Comparison of ENCODE assay signal across 9 cellular contexts in the genomic region with DNA sequence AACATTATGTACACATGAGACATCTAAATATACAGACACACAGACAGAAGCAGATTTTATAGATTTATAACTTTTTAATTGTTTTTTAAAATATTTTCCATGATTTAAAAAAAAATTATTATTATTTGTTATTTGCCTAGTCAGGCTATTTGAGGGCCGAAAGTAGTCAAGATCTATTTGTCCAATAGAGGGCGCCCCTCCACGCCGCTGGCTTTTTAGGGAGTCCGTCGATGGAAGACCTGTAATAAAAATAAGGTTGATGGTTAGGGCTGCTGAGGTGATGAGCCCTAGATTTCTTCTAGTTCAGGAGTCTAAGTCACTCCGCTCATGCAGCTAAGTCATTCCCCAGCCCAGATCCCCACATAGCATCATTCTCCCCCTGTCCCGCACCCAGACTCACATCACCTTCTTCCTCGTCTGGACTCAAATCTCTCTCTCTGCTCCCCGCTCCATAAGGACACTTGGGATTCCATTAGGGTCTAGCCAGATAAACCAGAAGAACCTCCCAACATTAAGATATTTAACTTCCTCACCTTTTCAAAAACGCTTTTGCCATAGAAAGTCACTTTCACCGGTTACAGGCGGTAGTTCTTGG. TPM values are rescaled to one million over a fixed set of nuclear protein-coding genes. Genes with fewer than 3 reads are reported as not detected.
DNase-seq lines count a peak whose midpoint lies in the region; ATAC-seq, FAIRE-seq and TF ChIP-seq lines count a peak whose summit lies in the region.
"Had no signal": no experiment of that assay in that cellular context is flagged by ENCODE, and none has a peak within 500 bp of the region (broad histone marks: within the 10 kb centered on the region; RNA-seq: fewer than 3 reads in every experiment).

No MANE protein-coding gene starts in this region.

- H3K9me3 Mint-ChIP-seq in activated CD8-positive, alpha-beta T cell treated with anti-CD3 and anti-CD28 coated beads, Interleukin-2, amount 10 ng/mL, durations not matched to agents 7 days and 5 days (ENCODE audit: insufficient read depth), result no peaks in the 10 kb centered on the region
- H3K9me3 Mint-ChIP-seq: dendritic cell treated with granulocyte-macrophage colony-stimulating factor and Interleukin-4, amounts not matched to agents 40 ng/mL and 50 ng/mL, for 4 days had no signal

- H3K4me3 ChIP-seq in endothelial cell of umbilical vein (replicated peaks in 1 of 3; ENCODE audit: insufficient read depth in 1 of 3, low read depth in 1 of 3, low read length in 3 of 3), result no peak overlapping the region
- no peak overlapping the region for H3K4me3 ChIP-seq in gastroesophageal sphincter

- TF ChIP-seq CTCF in GM10266 (IDR thresholded peaks at IDR 0.05; ENCODE audit: control insufficient read depth, insufficient read depth, low read depth, missing control alignments), result peak; percentile 57
- peak; percentile 70 to 73 for TF ChIP-seq CTCF in endothelial cell of umbilical vein (IDR thresholded peaks at IDR 0.05; ENCODE audit: extremely low read depth in 1 of 2, insufficient read depth in 1 of 2, low read depth in 1 of 2, low read length in 2 of 2)
- TF ChIP-seq CTCF in omental fat pad (IDR thresholded peaks at IDR 0.05), result no peak
- peak in 2 of 4 experiments; percentile 20 to 48 for TF ChIP-seq CTCF in gastroesophageal sphincter (IDR thresholded peaks at IDR 0.05)

- no TSS peak for BruUV-seq in endothelial cell of umbilical vein (replicated peaks; lab: Mats Ljungman, UMichigan)

- H3K4me2 ChIP-seq in endothelial cell of umbilical vein (ENCODE audit: insufficient read depth, low read length), result no peak overlapping the region

- no peaks in the 10 kb centered on the region for H3K9me3 ChIP-seq in endothelial cell of umbilical vein (replicated peaks; ENCODE audit: control insufficient read depth, insufficient read depth, low read length)
- H3K9me3 ChIP-seq in gastroesophageal sphincter, result peaks cover 0 to 5% (median 0%) of the 10 kb centered on the region in 3 donors

- H3K36me3 ChIP-seq in endothelial cell of umbilical vein (ENCODE audit: control insufficient read depth in 2 of 2, extremely low read depth in 1 of 2, insufficient read depth in 2 of 2, low read length in 2 of 2), result no peaks in the 10 kb centered on the region
- H3K36me3 ChIP-seq in gastroesophageal sphincter, result no peaks in the 10 kb centered on the region

- no peaks in the 10 kb centered on the region for H4K20me1 ChIP-seq in endothelial cell of umbilical vein (replicated peaks; ENCODE audit: control insufficient read depth, extremely low read depth, insufficient read depth, low read length)

- intact Hi-C loops in endothelial cell of umbilical vein (cut with micrococcal nuclease), result loop anchor here (1.0 kb wide), 2 partner anchors 21 to 28 kb away; no protein-coding TSS in a partner anchor

- 40 to 51% methylated on average over 13 of the region's 13 CpGs for WGBS in gastroesophageal sphincter (ENCODE audit: low coverage in 1 of 2), 2 donors

- TF ChIP-seq POLR2A in endothelial cell of umbilical vein (IDR thresholded peaks at IDR 0.05; ENCODE audit: low read depth, low read length), result no peak
- no peak for TF ChIP-seq POLR2A in gastroesophageal sphincter (IDR thresholded peaks at IDR 0.05)

- peaks cover 10% of the 10 kb centered on the region for H3K4me1 ChIP-seq in endothelial cell of umbilical vein (ENCODE audit: control insufficient read depth, extremely low read depth, insufficient read depth, low read length)
- no peaks in the 10 kb centered on the region for H3K4me1 ChIP-seq in gastroesophageal sphincter

- no peak for ATAC-seq in activated CD8-positive, alpha-beta T cell treated with anti-CD3 and anti-CD28 coated beads, Interleukin-2, amount 10 ng/mL, durations not matched to agents 7 days and 5 days
- no peak for ATAC-seq in omental fat pad (ENCODE audit: low FRiP score)
- no peak for ATAC-seq in GM18907 (IDR thresholded peaks at IDR 0.05; ENCODE audit: unreplicated experiment)
- no peak for ATAC-seq in gastroesophageal sphincter
- ATAC-seq in HG03571 (IDR thresholded peaks at IDR 0.05; ENCODE audit: unreplicated experiment), result no peak

- no peak for DNase-seq in GM10266 (ENCODE audit: extremely low spot score)
- peak; percentile 45 for DNase-seq in NCI-H1105 treated with DMSO at 0.1 percent for 48 hours (lab: John Stamatoyannopoulos, UW)
- peak; percentile 81 for DNase-seq in activated CD8-positive, alpha-beta T cell treated with anti-CD3 and anti-CD28 coated beads, Interleukin-2, amount 10 ng/mL, durations not matched to agents 7 days and 5 days
- DNase-seq in endothelial cell of umbilical vein (ENCODE audit: low read depth, low spot score), result peak; percentile 67
- DNase-seq in omental fat pad (ENCODE audit: low spot score), result peak; percentile 59

- peaks cover 4 to 14% of the 10 kb centered on the region in 2 experiments for H3K27me3 ChIP-seq in endothelial cell of umbilical vein (ENCODE audit: control insufficient read depth in 2 of 2, insufficient read depth in 2 of 2, low read length in 2 of 2)
- peaks cover 86% of the 10 kb centered on the region for H3K27me3 ChIP-seq in gastroesophageal sphincter

- peak; percentile 46 for FAIRE-seq in endothelial cell of umbilical vein (lab: Jason Lieb, UNC)

- peak overlapping the region; percentile 1 for H2AFZ ChIP-seq in endothelial cell of umbilical vein (ENCODE audit: low read depth, low read length)

- dilution Hi-C loops in endothelial cell of umbilical vein (cut with MboI; ENCODE audit: extremely low pct_ligation_motif_present, low sequenced_read_pairs), result no loop called here

- H3K36me3 Mint-ChIP-seq in activated CD8-positive, alpha-beta T cell treated with anti-CD3 and anti-CD28 coated beads, Interleukin-2, amount 10 ng/mL, durations not matched to agents 7 days and 5 days (ENCODE audit: low read depth), result peaks cover 2% of the 10 kb centered on the region

- H3K9me1 ChIP-seq in endothelial cell of umbilical vein (replicated peaks; ENCODE audit: control insufficient read depth, extremely low read depth, insufficient read depth, low read length), result no peaks in the 10 kb centered on the region

- H3K79me2 ChIP-seq in endothelial cell of umbilical vein (ENCODE audit: control insufficient read depth, insufficient read depth, low read length), result no peaks in the 10 kb centered on the region

- H3K4me1 Mint-ChIP-seq in activated CD8-positive, alpha-beta T cell treated with anti-CD3 and anti-CD28 coated beads, Interleukin-2, amount 10 ng/mL, durations not matched to agents 7 days and 5 days (ENCODE audit: low read depth), result peaks cover 45% of the 10 kb centered on the region

- no peak overlapping the region for H3K27ac ChIP-seq in endothelial cell of umbilical vein (ENCODE audit: insufficient read depth, low read depth, low read length)
- H3K27ac ChIP-seq in gastroesophageal sphincter, result no peak overlapping the region

- no peak overlapping the region for H3K27ac Mint-ChIP-seq in activated CD8-positive, alpha-beta T cell treated with anti-CD3 and anti-CD28 coated beads, Interleukin-2, amount 10 ng/mL, durations not matched to agents 7 days and 5 days
- H3K27ac Mint-ChIP-seq: dendritic cell treated with granulocyte-macrophage colony-stimulating factor and Interleukin-4, amounts not matched to agents 40 ng/mL and 50 ng/mL, for 4 days had no signal

- CTCF ChIA-PET in activated CD8-positive, alpha-beta T cell treated with anti-CD3 and anti-CD28 coated beads, Interleukin-2, amount 10 ng/mL, durations not matched to agents 7 days and 5 days (lab: Charles Lee), result interaction anchor here (0.9 to 12.5 kb wide), 10 partner anchors 10 to 92 kb away, joined by 3 to 126 read pairs (median 8); a partner anchor contains a TSS
- CTCF ChIA-PET in endothelial cell of umbilical vein (lab: Charles Lee), result interaction anchor here (1.0 to 6.0 kb wide), 6 partner anchors 10 to 92 kb away, joined by 3 to 140 read pairs (median 8); no protein-coding TSS in a partner anchor

- no peak overlapping the region for H3K9ac ChIP-seq in endothelial cell of umbilical vein (replicated peaks; ENCODE audit: extremely low read depth, insufficient read depth, low read length)

- no peak for TF ChIP-seq EP300 in gastroesophageal sphincter (IDR thresholded peaks at IDR 0.05)

- no peak overlapping the region for H3K4me3 Mint-ChIP-seq in activated CD8-positive, alpha-beta T cell treated with anti-CD3 and anti-CD28 coated beads, Interleukin-2, amount 10 ng/mL, durations not matched to agents 7 days and 5 days
- H3K4me3 Mint-ChIP-seq: dendritic cell treated with granulocyte-macrophage colony-stimulating factor and Interleukin-4, amounts not matched to agents 40 ng/mL and 50 ng/mL, for 4 days had no signal

- H3K27me3 Mint-ChIP-seq in activated CD8-positive, alpha-beta T cell treated with anti-CD3 and anti-CD28 coated beads, Interleukin-2, amount 10 ng/mL, durations not matched to agents 7 days and 5 days (ENCODE audit: low read depth), result no peaks in the 10 kb centered on the region
- H3K27me3 Mint-ChIP-seq: dendritic cell treated with granulocyte-macrophage colony-stimulating factor and Interleukin-4, amounts not matched to agents 40 ng/mL and 50 ng/mL, for 4 days had no signal

- POLR2A ChIA-PET in activated CD8-positive, alpha-beta T cell treated with anti-CD3 and anti-CD28 coated beads, Interleukin-2, amount 10 ng/mL, durations not matched to agents 7 days and 5 days (lab: Charles Lee), result no interaction called here
- POLR2A ChIA-PET in endothelial cell of umbilical vein (lab: Charles Lee), result no interaction called here

TF ChIP-seq in endothelial cell of umbilical vein, 7 proteins besides CTCF, POLR2A, EP300 and RAD21 (continues in another document):
- TF ChIP-seq POLR2AphosphoS5 (IDR thresholded peaks at IDR 0.05; ENCODE audit: insufficient read depth, low read depth, low read length), result no peak
- TF ChIP-seq, protein P1, sequence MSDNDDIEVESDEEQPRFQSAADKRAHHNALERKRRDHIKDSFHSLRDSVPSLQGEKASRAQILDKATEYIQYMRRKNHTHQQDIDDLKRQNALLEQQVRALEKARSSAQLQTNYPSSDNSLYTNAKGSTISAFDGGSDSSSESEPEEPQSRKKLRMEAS (IDR thresholded peaks at IDR 0.05; ENCODE audit: insufficient read depth, insufficient read length), result no peak
- no peak for TF ChIP-seq MYC (IDR thresholded peaks at IDR 0.05; ENCODE audit: low read depth, low read length)
- no peak for TF ChIP-seq FOS (IDR thresholded peaks at IDR 0.05; ENCODE audit: borderline replicate concordance, insufficient read depth, low read length)

RNA-seq across cellular contexts. Expression of a gene that starts 33.9 kb away (rescaled TPM):
- total RNA-seq in activated CD8-positive, alpha-beta T cell treated with anti-CD3 and anti-CD28 coated beads, Interleukin-2, amount 10 ng/mL, durations not matched to agents 7 days and 5 days, result 10 to 100 TPM; 41.8 to 49.4 TPM
- total RNA-seq in endothelial cell of umbilical vein, result 1.7 and 2.7 TPM in 2 replicates
- 0.81 and 1.3 TPM in 2 replicates for polyA plus RNA-seq in endothelial cell of umbilical vein
- 1.1 and 1.4 TPM in 2 replicates for polyA plus RNA-seq in endothelial cell of umbilical vein (2011; cell fraction: cytosol; rRNA removed)
- polyA plus RNA-seq in endothelial cell of umbilical vein (2011; cell fraction: nucleus; rRNA removed), result 2.5 and 3.1 TPM in 2 replicates
- polyA plus RNA-seq in endothelial cell of umbilical vein (2012), result 2.5 TPM in 2 replicates
- polyA minus RNA-seq in endothelial cell of umbilical vein, result 1.0 and 2.7 TPM in 2 replicates
- polyA minus RNA-seq in endothelial cell of umbilical vein (2011; cell fraction: cytosol; rRNA and poly(A)+ RNA removed), result not detected
- 0.38 and 1.5 TPM in 2 replicates for polyA minus RNA-seq in endothelial cell of umbilical vein (2011; cell fraction: nucleus; rRNA and poly(A)+ RNA removed)
- total RNA-seq in omental fat pad, result 1 to 10 TPM in 2 of 4 donors, under 1 TPM in 2; 0.37 to 3.5 (median 1.4) TPM
- 1 to 10 TPM in 1 of 4 donors, not detected in 3; 4.3 TPM for total RNA-seq in gastroesophageal sphincter

Comparison
In these comparisons a context has a peak if more than half of its experiments do, and no peak if none do; other contexts are left out.
1. CTCF ChIP-seq: peak in GM10266 (single experiment) and endothelial cell of umbilical vein (2 of 2); none in omental fat pad (0 of 3).
2. RNA of a gene that starts 33.9 kb away (total RNA-seq): 41.8 to 49.4 TPM in activated CD8-positive, alpha-beta T cell treated with anti-CD3 and anti-CD28 coated beads, Interleukin-2, amount 10 ng/mL, durations not matched to agents 7 days and 5 days; 0.37 to 3.5 TPM in omental fat pad, 1.7 to 2.7 TPM in endothelial cell of umbilical vein and 4.3 TPM in gastroesophageal sphincter; every median in the first group is over 4 times any median in the second.